ENCODE assay signal across 23 cellular contexts in the genomic region with DNA sequence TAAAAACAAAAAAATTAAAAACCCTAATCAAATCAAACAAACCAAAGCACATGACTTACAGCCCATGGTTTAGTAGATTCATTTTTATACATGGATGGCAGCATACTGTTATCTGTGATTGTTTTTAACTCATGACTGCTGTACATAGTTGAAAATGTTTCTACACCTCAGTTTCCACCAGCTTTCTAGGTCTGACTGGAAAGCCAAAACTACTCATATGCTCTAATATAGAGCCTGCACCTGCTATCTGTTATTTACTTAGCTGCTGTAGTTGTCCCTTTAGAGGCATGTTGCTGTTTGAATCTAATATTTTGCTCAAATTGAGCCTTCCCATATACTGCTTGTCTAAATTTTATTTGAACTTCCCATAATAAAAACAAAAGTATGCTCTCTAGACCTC.
DNase-seq lines count a peak whose midpoint lies in the region; ATAC-seq and TF ChIP-seq lines count a peak whose summit lies in the region.
"Had no signal": no experiment of that assay in that cellular context is flagged by ENCODE, and none has a peak within 500 bp of the region (broad histone marks: within the 10 kb centered on the region; RNA-seq: fewer than 3 reads in every experiment).

No MANE protein-coding gene starts in this region.

- TF ChIP-seq EP300 in SK-N-SH (IDR thresholded peaks at IDR 0.05; ENCODE audit: borderline replicate concordance in 1 of 2, low read depth in 1 of 2, low read length in 1 of 2): no peak

- DNase-seq in activated naive CD8-positive, alpha-beta T cell treated with anti-CD3 and anti-CD28 coated beads for 36 hours: no peak
- no peak for DNase-seq in SK-N-SH
- no peak for DNase-seq in COLO829 (ENCODE audit: low spot score)
- DNase-seq: activated CD4-positive, alpha-beta T cell treated with anti-CD3 and anti-CD28 coated beads, Interleukin-2, amount 50 U/mL, for 4 hours; CD4-positive, alpha-beta T cell; cortex of kidney; DMS79 treated with DMSO at 0.1 percent for 48 hours; hippocampal formation; NCI-H1436; NCI-H748 treated with DMSO at 0.1 percent for 48 hours; Peyer's patch; right lobe of liver; stomach; upper lobe of left lung had no signal

- peaks cover 7% of the 10 kb centered on the region for H3K4me1 Mint-ChIP-seq in activated naive CD8-positive, alpha-beta T cell (ENCODE audit: low read depth)
- peaks cover 8% of the 10 kb centered on the region for H3K4me1 Mint-ChIP-seq in activated naive CD8-positive, alpha-beta T cell treated with anti-CD3 and anti-CD28 coated beads for 36 hours
- H3K4me1 Mint-ChIP-seq: brain had no signal

- no peak overlapping the region for H3K27ac ChIP-seq in SK-N-SH (ENCODE audit: low read depth in 2 of 2, low read length in 1 of 2)
- H3K27ac ChIP-seq: Peyer's patch, right lobe of liver, stomach, upper lobe of left lung had no signal

- peak; percentile 32 for ATAC-seq in GM21723 (IDR thresholded peaks at IDR 0.05; ENCODE audit: unreplicated experiment)
- peak; percentile 30 for ATAC-seq in HG03196 (IDR thresholded peaks at IDR 0.05; ENCODE audit: unreplicated experiment)
- ATAC-seq in HG02571 (IDR thresholded peaks at IDR 0.05; ENCODE audit: unreplicated experiment): no peak
- no peak for ATAC-seq in GM19452 (IDR thresholded peaks at IDR 0.05; ENCODE audit: unreplicated experiment)
- ATAC-seq: GM23338, right lobe of liver, SK-N-SH treated with all-trans-retinoic acid at 6 μM for 48 hours had no signal

- no peak for TF ChIP-seq RAD21 in SK-N-SH (IDR thresholded peaks at IDR 0.05; ENCODE audit: low read length)

- no peak overlapping the region for H3K4me3 Mint-ChIP-seq in activated naive CD8-positive, alpha-beta T cell
- H3K4me3 Mint-ChIP-seq in activated naive CD8-positive, alpha-beta T cell treated with anti-CD3 and anti-CD28 coated beads for 36 hours: no peak overlapping the region
- H3K4me3 Mint-ChIP-seq: activated naive CD4-positive, alpha-beta T cell treated with anti-CD3 and anti-CD28 coated beads, Interleukin-2, amount 50 U/mL, for 24 hours; brain; CD4-positive, alpha-beta T cell; GM23338 had no signal

- TF ChIP-seq CTCF in SK-N-SH (IDR thresholded peaks at IDR 0.05): no peak

- H3K36me3 Mint-ChIP-seq in activated naive CD8-positive, alpha-beta T cell: no peaks in the 10 kb centered on the region
- peaks cover 2% of the 10 kb centered on the region for H3K36me3 Mint-ChIP-seq in activated naive CD8-positive, alpha-beta T cell treated with anti-CD3 and anti-CD28 coated beads for 36 hours
- H3K36me3 Mint-ChIP-seq: brain had no signal

- H3K27ac Mint-ChIP-seq in activated naive CD8-positive, alpha-beta T cell: peak overlapping the region; percentile 4
- no peak overlapping the region for H3K27ac Mint-ChIP-seq in activated naive CD8-positive, alpha-beta T cell treated with anti-CD3 and anti-CD28 coated beads for 36 hours
- H3K27ac Mint-ChIP-seq: activated naive CD4-positive, alpha-beta T cell treated with anti-CD3 and anti-CD28 coated beads, Interleukin-2, amount 50 U/mL, for 24 hours; brain; CD4-positive, alpha-beta T cell; GM23338 had no signal

- POLR2A ChIA-PET in SK-N-SH (lab: Yijun Ruan, JAX): no interaction called here

- H3K4me2 ChIP-seq in SK-N-SH: no peak overlapping the region
- H3K4me2 ChIP-seq: GM23338 had no signal

- H4K20me1 ChIP-seq in SK-N-SH (ENCODE audit: insufficient read depth): no peaks in the 10 kb centered on the region

- H3K36me3 ChIP-seq in SK-N-SH (replicated peaks in 1 of 2; ENCODE audit: control insufficient read depth in 1 of 2, insufficient read depth in 2 of 2, low read length in 1 of 2): no peaks in the 10 kb centered on the region
- H3K36me3 ChIP-seq: Peyer's patch, right lobe of liver, stomach, upper lobe of left lung had no signal

- H3F3A ChIP-seq in SK-N-SH (replicated peaks; ENCODE audit: insufficient read depth): no peaks in the 10 kb centered on the region

- no peak overlapping the region for H2AFZ ChIP-seq in SK-N-SH (ENCODE audit: low read depth)
- H2AFZ ChIP-seq: GM23338 had no signal

- CTCF ChIA-PET in SK-N-SH (lab: Yijun Ruan, JAX): no interaction called here

- no peaks in the 10 kb centered on the region for H3K9me2 ChIP-seq in SK-N-SH

- H3K4me3 ChIP-seq in SK-N-SH (ENCODE audit: low read depth in 2 of 2, low read length in 1 of 2): no peak overlapping the region
- H3K4me3 ChIP-seq: GM23338, Peyer's patch, right lobe of liver, stomach, upper lobe of left lung had no signal

- no peaks in the 10 kb centered on the region for H3K27me3 Mint-ChIP-seq in activated naive CD8-positive, alpha-beta T cell
- H3K27me3 Mint-ChIP-seq in activated naive CD8-positive, alpha-beta T cell treated with anti-CD3 and anti-CD28 coated beads for 36 hours: no peaks in the 10 kb centered on the region
- H3K27me3 Mint-ChIP-seq: activated naive CD4-positive, alpha-beta T cell treated with anti-CD3 and anti-CD28 coated beads, Interleukin-2, amount 50 U/mL, for 24 hours; brain; CD4-positive, alpha-beta T cell had no signal

- H3K79me2 ChIP-seq in SK-N-SH (ENCODE audit: insufficient read depth): no peaks in the 10 kb centered on the region

- H3K4me1 ChIP-seq in SK-N-SH (ENCODE audit: control insufficient read depth in 1 of 2, insufficient read depth in 2 of 2, low read depth in 1 of 2, low read length in 1 of 2): no peaks in the 10 kb centered on the region
- H3K4me1 ChIP-seq: Peyer's patch, right lobe of liver, upper lobe of left lung had no signal

- H3K27me3 ChIP-seq in SK-N-SH (ENCODE audit: insufficient read depth): no peaks in the 10 kb centered on the region
- H3K27me3 ChIP-seq: Peyer's patch, right lobe of liver, stomach, upper lobe of left lung had no signal

- peaks cover 6% of the 10 kb centered on the region for H3K9me3 Mint-ChIP-seq in activated naive CD8-positive, alpha-beta T cell (ENCODE audit: low read depth)
- H3K9me3 Mint-ChIP-seq in activated naive CD8-positive, alpha-beta T cell treated with anti-CD3 and anti-CD28 coated beads for 36 hours: peaks cover 2% of the 10 kb centered on the region
- H3K9me3 Mint-ChIP-seq: activated naive CD4-positive, alpha-beta T cell treated with anti-CD3 and anti-CD28 coated beads, Interleukin-2, amount 50 U/mL, for 24 hours; brain; GM23338 had no signal

- no peak overlapping the region for H3K9ac ChIP-seq in SK-N-SH

- no peaks in the 10 kb centered on the region for H3K9me3 ChIP-seq in SK-N-SH
- H3K9me3 ChIP-seq: Peyer's patch, right lobe of liver, stomach, upper lobe of left lung had no signal

TF ChIP-seq in SK-N-SH, 30 proteins besides CTCF, POLR2A, EP300 and RAD21 (continues in another document):
- TF ChIP-seq SMC3 (IDR thresholded peaks at IDR 0.05; ENCODE audit: low read depth, low read length) (no peak), FOXM1 (IDR thresholded peaks at IDR 0.05; ENCODE audit: low read depth) (no peak), EZH2phosphoT487 (IDR thresholded peaks at IDR 0.05; ENCODE audit: borderline replicate concordance, low read depth) (no peak), MXI1 (IDR thresholded peaks at IDR 0.05; ENCODE audit: low read depth, low read length) (no peak), SIN3A (IDR thresholded peaks at IDR 0.05; ENCODE audit: borderline replicate concordance, low read depth, low read length) (no peak), YY1 (IDR thresholded peaks at IDR 0.05; ENCODE audit: low read depth) (no peak), GABPA (IDR thresholded peaks at IDR 0.05; ENCODE audit: low read depth) (no peak), NFIC (IDR thresholded peaks at IDR 0.05; ENCODE audit: borderline replicate concordance) (no peak), IRF3 (IDR thresholded peaks at IDR 0.05; ENCODE audit: low read depth, low read length) (no peak), CHD2 (IDR thresholded peaks at IDR 0.05; ENCODE audit: low read length, partially characterized antibody) (no peak), ELF1 (IDR thresholded peaks at IDR 0.05) (no peak), RFX5 (IDR thresholded peaks at IDR 0.05; ENCODE audit: low read length) (no peak), TAF1 (IDR thresholded peaks at IDR 0.05; ENCODE audit: borderline replicate concordance, low read depth, low read length) (no peak)
- TF ChIP-seq, protein P1, sequence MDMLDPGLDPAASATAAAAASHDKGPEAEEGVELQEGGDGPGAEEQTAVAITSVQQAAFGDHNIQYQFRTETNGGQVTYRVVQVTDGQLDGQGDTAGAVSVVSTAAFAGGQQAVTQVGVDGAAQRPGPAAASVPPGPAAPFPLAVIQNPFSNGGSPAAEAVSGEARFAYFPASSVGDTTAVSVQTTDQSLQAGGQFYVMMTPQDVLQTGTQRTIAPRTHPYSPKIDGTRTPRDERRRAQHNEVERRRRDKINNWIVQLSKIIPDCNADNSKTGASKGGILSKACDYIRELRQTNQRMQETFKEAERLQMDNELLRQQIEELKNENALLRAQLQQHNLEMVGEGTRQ (IDR thresholded peaks at IDR 0.05; ENCODE audit: borderline replicate concordance, low read depth, low read length): no peak
- TF ChIP-seq, protein P2, sequence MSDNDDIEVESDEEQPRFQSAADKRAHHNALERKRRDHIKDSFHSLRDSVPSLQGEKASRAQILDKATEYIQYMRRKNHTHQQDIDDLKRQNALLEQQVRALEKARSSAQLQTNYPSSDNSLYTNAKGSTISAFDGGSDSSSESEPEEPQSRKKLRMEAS (IDR thresholded peaks at IDR 0.05; ENCODE audit: low read depth): no peak

Comparison
In these comparisons a context has a peak if more than half of its experiments do, and no peak if none do; other contexts are left out.
1. ATAC-seq: peak in GM21723 (single experiment) and HG03196 (single experiment); none in HG02571 (single experiment) and GM19452 (single experiment).